ENCODE assay signal across 1 cellular context in the genomic region with DNA sequence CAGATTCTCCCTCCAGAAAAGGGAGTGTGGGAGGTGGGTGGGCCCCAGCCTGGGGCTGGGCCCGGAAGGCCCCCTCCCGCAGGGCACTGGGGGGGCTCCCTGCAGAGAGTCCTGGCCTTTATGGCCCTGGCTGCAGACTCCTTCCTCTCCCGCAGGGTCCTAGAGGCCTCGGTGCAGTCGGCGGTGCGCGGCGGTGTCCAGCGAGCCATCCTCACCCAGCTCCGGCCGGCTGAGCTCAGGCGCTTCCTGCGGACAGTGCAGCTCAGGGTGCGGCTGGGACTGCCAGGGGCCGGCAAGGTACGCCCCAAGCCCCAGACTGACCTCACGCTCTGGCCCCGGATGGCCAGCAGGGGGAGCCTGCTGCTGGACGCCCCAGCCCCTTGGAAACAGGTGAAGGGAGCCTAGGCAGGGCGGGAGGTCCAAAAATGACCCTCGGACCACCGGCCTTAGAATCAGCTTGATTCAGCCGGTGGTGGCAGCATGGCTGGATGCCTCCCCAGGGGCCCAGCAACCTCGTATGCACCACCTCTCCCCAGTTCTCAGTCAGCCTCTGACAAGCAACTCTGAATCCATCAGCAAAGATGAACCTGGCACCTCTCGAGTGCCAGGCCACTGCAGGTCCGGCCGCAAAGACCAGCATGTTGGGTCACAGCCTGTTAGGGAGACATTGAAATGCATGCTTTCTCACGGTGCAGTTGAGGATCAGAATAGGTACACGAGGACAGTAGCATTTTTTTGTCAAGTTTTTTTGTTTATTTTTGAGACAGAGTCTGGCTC.
TF ChIP-seq lines count a peak whose summit lies in the region.

No MANE protein-coding gene starts in this region.

TF ChIP-seq in K562, 482 proteins besides CTCF, POLR2A, EP300 and RAD21 (continued from another document and continues in another):
- TF ChIP-seq GATA2 (CRISPR knock-in tag; IDR thresholded peaks at IDR 0.05) (no peak), TRIM28 (IDR thresholded peaks at IDR 0.05) (peak; percentile 74; the same call in 1 of the 2 replicates), NR2C1 (IDR thresholded peaks at IDR 0.05) (peak; percentile 30; the same call in 1 of the 2 replicates), NR2C1 (tag; IDR thresholded peaks at IDR 0.05) (peak; percentile 25; the same call in 1 of the 2 replicates), SMC3 (conservative IDR thresholded peaks at IDR 0.05; ENCODE audit: insufficient read depth, low read depth, low read length) (peak; percentile 79), SUPT5H (IDR thresholded peaks at IDR 0.05) (peak; percentile 54), MAFK (IDR thresholded peaks at IDR 0.05; ENCODE audit: low read length) (0 out of 2 replicates have a peak, but pooled peaks have one; percentile 5), HDAC8 (tag; IDR thresholded peaks at IDR 0.05) (peak; percentile 77; the same call in 1 of the 2 replicates), DIDO1 (tag; IDR thresholded peaks at IDR 0.05; ENCODE audit: low read depth) (0 out of 2 replicates have a peak, but pooled peaks have one; percentile 40), ZNF830 (CRISPR knock-in tag; IDR thresholded peaks at IDR 0.05) (peak; percentile 89), DPF2 (IDR thresholded peaks at IDR 0.05) (no peak), ZNF586 (CRISPR knock-in tag; conservative IDR thresholded peaks at IDR 0.05) (no peak), DDX20 (tag; IDR thresholded peaks at IDR 0.05; ENCODE audit: low read depth) (no peak), ZNF316 (IDR thresholded peaks at IDR 0.05) (peak; percentile 79), U2AF1 (optimal IDR thresholded peaks at IDR 0.05; ENCODE audit: low read depth, low read length) (peak; percentile 70), MAZ (CRISPR knock-in tag; conservative IDR thresholded peaks at IDR 0.05 in 1 of 2, IDR thresholded peaks at IDR 0.05 in 1 of 2) (peak; percentile 75 to 88; a peak in 3 of 4 replicates), MYC (IDR thresholded peaks at IDR 0.05; ENCODE audit: low read depth, low read length) (peak; percentile 69), MYC (CRISPR knock-in tag; IDR thresholded peaks at IDR 0.05; ENCODE audit: borderline replicate concordance, low read depth) (0 out of 2 replicates have a peak, but pooled peaks have one; percentile 42), ELF4 (CRISPR knock-in tag; IDR thresholded peaks at IDR 0.05) (peak; percentile 63; the same call in 1 of the 2 replicates), ZNF75A (CRISPR knock-in tag; IDR thresholded peaks at IDR 0.05) (0 out of 2 replicates have a peak, but pooled peaks have one; percentile 7), CTBP1 (IDR thresholded peaks at IDR 0.05; ENCODE audit: borderline replicate concordance) (peak; percentile 86), LCOR (CRISPR knock-in tag; IDR thresholded peaks at IDR 0.05) (peak; percentile 94; the same call in 1 of the 2 replicates), ZFX (CRISPR knock-in tag; IDR thresholded peaks at IDR 0.05) (peak; percentile 20; the same call in 1 of the 2 replicates), ZNF766 (CRISPR knock-in tag; conservative IDR thresholded peaks at IDR 0.05) (peak; percentile 42; the same call in 1 of the 2 replicates), ZNF384 (IDR thresholded peaks at IDR 0.05; ENCODE audit: low read depth, low read length) (0 out of 2 replicates have a peak, but pooled peaks have one; percentile 38), ZNF695 (CRISPR knock-in tag; IDR thresholded peaks at IDR 0.05) (0 out of 2 replicates have a peak, but pooled peaks have one; percentile 22)
- TF ChIP-seq, protein P1, sequence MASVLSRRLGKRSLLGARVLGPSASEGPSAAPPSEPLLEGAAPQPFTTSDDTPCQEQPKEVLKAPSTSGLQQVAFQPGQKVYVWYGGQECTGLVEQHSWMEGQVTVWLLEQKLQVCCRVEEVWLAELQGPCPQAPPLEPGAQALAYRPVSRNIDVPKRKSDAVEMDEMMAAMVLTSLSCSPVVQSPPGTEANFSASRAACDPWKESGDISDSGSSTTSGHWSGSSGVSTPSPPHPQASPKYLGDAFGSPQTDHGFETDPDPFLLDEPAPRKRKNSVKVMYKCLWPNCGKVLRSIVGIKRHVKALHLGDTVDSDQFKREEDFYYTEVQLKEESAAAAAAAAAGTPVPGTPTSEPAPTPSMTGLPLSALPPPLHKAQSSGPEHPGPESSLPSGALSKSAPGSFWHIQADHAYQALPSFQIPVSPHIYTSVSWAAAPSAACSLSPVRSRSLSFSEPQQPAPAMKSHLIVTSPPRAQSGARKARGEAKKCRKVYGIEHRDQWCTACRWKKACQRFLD (CRISPR knock-in tag; IDR thresholded peaks at IDR 0.05): no peak
- TF ChIP-seq, protein P2, sequence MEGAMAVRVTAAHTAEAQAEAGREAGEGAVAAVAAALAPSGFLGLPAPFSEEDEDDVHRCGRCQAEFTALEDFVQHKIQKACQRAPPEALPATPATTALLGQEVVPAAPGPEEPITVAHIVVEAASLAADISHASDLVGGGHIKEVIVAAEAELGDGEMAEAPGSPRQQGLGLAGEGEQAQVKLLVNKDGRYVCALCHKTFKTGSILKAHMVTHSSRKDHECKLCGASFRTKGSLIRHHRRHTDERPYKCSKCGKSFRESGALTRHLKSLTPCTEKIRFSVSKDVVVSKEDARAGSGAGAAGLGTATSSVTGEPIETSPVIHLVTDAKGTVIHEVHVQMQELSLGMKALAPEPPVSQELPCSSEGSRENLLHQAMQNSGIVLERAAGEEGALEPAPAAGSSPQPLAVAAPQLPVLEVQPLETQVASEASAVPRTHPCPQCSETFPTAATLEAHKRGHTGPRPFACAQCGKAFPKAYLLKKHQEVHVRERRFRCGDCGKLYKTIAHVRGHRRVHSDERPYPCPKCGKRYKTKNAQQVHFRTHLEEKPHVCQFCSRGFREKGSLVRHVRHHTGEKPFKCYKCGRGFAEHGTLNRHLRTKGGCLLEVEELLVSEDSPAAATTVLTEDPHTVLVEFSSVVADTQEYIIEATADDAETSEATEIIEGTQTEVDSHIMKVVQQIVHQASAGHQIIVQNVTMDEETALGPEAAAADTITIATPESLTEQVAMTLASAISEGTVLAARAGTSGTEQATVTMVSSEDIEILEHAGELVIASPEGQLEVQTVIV (CRISPR knock-in tag; IDR thresholded peaks at IDR 0.05; ENCODE audit: borderline replicate concordance): peak; percentile 65; the same call in 1 of the 2 replicates
- TF ChIP-seq, protein P3, sequence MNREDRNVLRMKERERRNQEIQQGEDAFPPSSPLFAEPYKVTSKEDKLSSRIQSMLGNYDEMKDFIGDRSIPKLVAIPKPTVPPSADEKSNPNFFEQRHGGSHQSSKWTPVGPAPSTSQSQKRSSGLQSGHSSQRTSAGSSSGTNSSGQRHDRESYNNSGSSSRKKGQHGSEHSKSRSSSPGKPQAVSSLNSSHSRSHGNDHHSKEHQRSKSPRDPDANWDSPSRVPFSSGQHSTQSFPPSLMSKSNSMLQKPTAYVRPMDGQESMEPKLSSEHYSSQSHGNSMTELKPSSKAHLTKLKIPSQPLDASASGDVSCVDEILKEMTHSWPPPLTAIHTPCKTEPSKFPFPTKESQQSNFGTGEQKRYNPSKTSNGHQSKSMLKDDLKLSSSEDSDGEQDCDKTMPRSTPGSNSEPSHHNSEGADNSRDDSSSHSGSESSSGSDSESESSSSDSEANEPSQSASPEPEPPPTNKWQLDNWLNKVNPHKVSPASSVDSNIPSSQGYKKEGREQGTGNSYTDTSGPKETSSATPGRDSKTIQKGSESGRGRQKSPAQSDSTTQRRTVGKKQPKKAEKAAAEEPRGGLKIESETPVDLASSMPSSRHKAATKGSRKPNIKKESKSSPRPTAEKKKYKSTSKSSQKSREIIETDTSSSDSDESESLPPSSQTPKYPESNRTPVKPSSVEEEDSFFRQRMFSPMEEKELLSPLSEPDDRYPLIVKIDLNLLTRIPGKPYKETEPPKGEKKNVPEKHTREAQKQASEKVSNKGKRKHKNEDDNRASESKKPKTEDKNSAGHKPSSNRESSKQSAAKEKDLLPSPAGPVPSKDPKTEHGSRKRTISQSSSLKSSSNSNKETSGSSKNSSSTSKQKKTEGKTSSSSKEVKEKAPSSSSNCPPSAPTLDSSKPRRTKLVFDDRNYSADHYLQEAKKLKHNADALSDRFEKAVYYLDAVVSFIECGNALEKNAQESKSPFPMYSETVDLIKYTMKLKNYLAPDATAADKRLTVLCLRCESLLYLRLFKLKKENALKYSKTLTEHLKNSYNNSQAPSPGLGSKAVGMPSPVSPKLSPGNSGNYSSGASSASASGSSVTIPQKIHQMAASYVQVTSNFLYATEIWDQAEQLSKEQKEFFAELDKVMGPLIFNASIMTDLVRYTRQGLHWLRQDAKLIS (CRISPR knock-in tag; IDR thresholded peaks at IDR 0.05): peak; percentile 90; the same call in 1 of the 2 replicates
- TF ChIP-seq, protein P4, sequence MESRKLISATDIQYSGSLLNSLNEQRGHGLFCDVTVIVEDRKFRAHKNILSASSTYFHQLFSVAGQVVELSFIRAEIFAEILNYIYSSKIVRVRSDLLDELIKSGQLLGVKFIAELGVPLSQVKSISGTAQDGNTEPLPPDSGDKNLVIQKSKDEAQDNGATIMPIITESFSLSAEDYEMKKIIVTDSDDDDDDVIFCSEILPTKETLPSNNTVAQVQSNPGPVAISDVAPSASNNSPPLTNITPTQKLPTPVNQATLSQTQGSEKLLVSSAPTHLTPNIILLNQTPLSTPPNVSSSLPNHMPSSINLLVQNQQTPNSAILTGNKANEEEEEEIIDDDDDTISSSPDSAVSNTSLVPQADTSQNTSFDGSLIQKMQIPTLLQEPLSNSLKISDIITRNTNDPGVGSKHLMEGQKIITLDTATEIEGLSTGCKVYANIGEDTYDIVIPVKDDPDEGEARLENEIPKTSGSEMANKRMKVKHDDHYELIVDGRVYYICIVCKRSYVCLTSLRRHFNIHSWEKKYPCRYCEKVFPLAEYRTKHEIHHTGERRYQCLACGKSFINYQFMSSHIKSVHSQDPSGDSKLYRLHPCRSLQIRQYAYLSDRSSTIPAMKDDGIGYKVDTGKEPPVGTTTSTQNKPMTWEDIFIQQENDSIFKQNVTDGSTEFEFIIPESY (CRISPR knock-in tag; IDR thresholded peaks at IDR 0.05): peak; percentile 88
- TF ChIP-seq, protein P5, sequence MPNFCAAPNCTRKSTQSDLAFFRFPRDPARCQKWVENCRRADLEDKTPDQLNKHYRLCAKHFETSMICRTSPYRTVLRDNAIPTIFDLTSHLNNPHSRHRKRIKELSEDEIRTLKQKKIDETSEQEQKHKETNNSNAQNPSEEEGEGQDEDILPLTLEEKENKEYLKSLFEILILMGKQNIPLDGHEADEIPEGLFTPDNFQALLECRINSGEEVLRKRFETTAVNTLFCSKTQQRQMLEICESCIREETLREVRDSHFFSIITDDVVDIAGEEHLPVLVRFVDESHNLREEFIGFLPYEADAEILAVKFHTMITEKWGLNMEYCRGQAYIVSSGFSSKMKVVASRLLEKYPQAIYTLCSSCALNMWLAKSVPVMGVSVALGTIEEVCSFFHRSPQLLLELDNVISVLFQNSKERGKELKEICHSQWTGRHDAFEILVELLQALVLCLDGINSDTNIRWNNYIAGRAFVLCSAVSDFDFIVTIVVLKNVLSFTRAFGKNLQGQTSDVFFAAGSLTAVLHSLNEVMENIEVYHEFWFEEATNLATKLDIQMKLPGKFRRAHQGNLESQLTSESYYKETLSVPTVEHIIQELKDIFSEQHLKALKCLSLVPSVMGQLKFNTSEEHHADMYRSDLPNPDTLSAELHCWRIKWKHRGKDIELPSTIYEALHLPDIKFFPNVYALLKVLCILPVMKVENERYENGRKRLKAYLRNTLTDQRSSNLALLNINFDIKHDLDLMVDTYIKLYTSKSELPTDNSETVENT (CRISPR knock-in tag; IDR thresholded peaks at IDR 0.05): peak; percentile 40; the same call in 1 of the 2 replicates
- TF ChIP-seq, protein P6, sequence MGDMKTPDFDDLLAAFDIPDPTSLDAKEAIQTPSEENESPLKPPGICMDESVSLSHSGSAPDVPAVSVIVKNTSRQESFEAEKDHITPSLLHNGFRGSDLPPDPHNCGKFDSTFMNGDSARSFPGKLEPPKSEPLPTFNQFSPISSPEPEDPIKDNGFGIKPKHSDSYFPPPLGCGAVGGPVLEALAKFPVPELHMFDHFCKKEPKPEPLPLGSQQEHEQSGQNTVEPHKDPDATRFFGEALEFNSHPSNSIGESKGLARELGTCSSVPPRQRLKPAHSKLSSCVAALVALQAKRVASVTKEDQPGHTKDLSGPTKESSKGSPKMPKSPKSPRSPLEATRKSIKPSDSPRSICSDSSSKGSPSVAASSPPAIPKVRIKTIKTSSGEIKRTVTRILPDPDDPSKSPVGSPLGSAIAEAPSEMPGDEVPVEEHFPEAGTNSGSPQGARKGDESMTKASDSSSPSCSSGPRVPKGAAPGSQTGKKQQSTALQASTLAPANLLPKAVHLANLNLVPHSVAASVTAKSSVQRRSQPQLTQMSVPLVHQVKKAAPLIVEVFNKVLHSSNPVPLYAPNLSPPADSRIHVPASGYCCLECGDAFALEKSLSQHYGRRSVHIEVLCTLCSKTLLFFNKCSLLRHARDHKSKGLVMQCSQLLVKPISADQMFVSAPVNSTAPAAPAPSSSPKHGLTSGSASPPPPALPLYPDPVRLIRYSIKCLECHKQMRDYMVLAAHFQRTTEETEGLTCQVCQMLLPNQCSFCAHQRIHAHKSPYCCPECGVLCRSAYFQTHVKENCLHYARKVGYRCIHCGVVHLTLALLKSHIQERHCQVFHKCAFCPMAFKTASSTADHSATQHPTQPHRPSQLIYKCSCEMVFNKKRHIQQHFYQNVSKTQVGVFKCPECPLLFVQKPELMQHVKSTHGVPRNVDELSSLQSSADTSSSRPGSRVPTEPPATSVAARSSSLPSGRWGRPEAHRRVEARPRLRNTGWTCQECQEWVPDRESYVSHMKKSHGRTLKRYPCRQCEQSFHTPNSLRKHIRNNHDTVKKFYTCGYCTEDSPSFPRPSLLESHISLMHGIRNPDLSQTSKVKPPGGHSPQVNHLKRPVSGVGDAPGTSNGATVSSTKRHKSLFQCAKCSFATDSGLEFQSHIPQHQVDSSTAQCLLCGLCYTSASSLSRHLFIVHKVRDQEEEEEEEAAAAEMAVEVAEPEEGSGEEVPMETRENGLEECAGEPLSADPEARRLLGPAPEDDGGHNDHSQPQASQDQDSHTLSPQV (IDR thresholded peaks at IDR 0.05): peak; percentile 94
- TF ChIP-seq, protein P7, sequence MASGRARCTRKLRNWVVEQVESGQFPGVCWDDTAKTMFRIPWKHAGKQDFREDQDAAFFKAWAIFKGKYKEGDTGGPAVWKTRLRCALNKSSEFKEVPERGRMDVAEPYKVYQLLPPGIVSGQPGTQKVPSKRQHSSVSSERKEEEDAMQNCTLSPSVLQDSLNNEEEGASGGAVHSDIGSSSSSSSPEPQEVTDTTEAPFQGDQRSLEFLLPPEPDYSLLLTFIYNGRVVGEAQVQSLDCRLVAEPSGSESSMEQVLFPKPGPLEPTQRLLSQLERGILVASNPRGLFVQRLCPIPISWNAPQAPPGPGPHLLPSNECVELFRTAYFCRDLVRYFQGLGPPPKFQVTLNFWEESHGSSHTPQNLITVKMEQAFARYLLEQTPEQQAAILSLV (tag; IDR thresholded peaks at IDR 0.05): no peak
- TF ChIP-seq, protein P8, sequence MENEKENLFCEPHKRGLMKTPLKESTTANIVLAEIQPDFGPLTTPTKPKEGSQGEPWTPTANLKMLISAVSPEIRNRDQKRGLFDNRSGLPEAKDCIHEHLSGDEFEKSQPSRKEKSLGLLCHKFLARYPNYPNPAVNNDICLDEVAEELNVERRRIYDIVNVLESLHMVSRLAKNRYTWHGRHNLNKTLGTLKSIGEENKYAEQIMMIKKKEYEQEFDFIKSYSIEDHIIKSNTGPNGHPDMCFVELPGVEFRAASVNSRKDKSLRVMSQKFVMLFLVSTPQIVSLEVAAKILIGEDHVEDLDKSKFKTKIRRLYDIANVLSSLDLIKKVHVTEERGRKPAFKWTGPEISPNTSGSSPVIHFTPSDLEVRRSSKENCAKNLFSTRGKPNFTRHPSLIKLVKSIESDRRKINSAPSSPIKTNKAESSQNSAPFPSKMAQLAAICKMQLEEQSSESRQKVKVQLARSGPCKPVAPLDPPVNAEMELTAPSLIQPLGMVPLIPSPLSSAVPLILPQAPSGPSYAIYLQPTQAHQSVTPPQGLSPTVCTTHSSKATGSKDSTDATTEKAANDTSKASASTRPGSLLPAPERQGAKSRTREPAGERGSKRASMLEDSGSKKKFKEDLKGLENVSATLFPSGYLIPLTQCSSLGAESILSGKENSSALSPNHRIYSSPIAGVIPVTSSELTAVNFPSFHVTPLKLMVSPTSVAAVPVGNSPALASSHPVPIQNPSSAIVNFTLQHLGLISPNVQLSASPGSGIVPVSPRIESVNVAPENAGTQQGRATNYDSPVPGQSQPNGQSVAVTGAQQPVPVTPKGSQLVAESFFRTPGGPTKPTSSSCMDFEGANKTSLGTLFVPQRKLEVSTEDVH (IDR thresholded peaks at IDR 0.05; ENCODE audit: low read depth, partially characterized antibody): peak; percentile 33
